In genomic region chr1:12145616-12146342, GRCh38 we compare ENCODE assay signal across 1 cellular context.
TF ChIP-seq lines count a peak whose summit lies in the region.

No MANE protein-coding gene starts in this region.

TF ChIP-seq in GM12878, 131 proteins besides CTCF, POLR2A, EP300 and RAD21 (continued from another document):
- TF ChIP-seq ZBTB33 (IDR thresholded peaks at IDR 0.05) = no peak
- no peak for TF ChIP-seq JUND (IDR thresholded peaks at IDR 0.05; ENCODE audit: low read depth, low read length)
